ENCODE assay signal across 11 cellular contexts in the genomic region with DNA sequence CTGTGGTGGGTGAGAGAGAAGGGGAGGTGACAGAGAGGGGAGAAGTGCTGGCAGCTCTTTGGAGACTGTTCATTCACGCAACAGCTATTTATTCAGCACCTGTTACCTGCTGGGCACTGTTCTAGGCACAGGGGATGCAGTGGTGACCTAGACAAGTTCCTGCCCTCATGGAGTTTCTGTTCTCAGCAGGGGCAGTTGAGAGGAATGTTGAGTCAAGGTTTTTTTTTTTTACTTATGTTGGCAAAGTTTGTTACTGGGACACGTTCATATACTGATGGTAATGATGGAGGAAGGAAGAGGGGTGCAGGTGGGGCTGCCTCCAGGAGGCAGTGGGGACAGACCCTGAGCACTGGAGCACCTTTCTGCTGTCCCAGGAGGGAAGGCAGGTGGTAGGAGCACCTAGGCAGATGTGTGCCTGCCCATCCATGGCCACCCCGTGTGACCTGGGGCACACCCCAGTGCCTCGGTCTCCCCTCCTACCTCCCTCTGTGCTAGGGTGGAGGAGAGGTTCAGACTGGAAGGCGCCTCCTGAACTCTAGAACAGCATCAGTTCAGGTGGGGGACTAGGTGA. TPM values are rescaled to one million over a fixed set of nuclear protein-coding genes. Genes with fewer than 3 reads are reported as not detected.
DNase-seq lines count a peak whose midpoint lies in the region; ATAC-seq and TF ChIP-seq lines count a peak whose summit lies in the region.
"Had no signal": no experiment of that assay in that cellular context is flagged by ENCODE, and none has a peak within 500 bp of the region (broad histone marks: within the 10 kb centered on the region; RNA-seq: fewer than 3 reads in every experiment).

No MANE protein-coding gene starts in this region.

- H3K9me3 Mint-ChIP-seq in Caco-2 (ENCODE audit: unreplicated experiment) (no peaks in the 10 kb centered on the region), HFFc6 (peaks cover 7% of the 10 kb centered on the region; the same call in 1 of the 2 replicates), osteocyte (ENCODE audit: unreplicated experiment) (no peaks in the 10 kb centered on the region)

- POLR2A ChIA-PET in Caco-2 (lab: Charles Lee): no interaction called here

- H3K27me3 ChIP-seq in Caco-2 (replicated peaks; ENCODE audit: control insufficient read depth, insufficient read depth, low read length) (no peaks in the 10 kb centered on the region), body of pancreas (no peaks in the 10 kb centered on the region)

- DNase-seq in Caco-2: no peak
- DNase-seq in HFFc6: peak; percentile 19
- no peak for DNase-seq in body of pancreas
- no peak for DNase-seq in osteocyte (ENCODE audit: extremely low spot score, unreplicated experiment)
- no peak for DNase-seq in activated CD8-positive, alpha-beta memory T cell treated with anti-CD3 and anti-CD28 coated beads for 24 hours
- no peak for DNase-seq in NCI-H2227 (lab: John Stamatoyannopoulos, UW; ENCODE audit: unreplicated experiment)
- DNase-seq in NCI-H510A treated with DMSO at 0.1 percent for 48 hours (lab: John Stamatoyannopoulos, UW): no peak
- DNase-seq: DMS153; effector CD8-positive, alpha-beta T cell; NCI-H2171 treated with DMSO at 0.1 percent for 48 hours had no signal

- no peak overlapping the region for H3K4me3 Mint-ChIP-seq in Caco-2 (ENCODE audit: unreplicated experiment)
- H3K4me3 Mint-ChIP-seq in HFFc6: peak overlapping the region; percentile 71
- H3K4me3 Mint-ChIP-seq in osteocyte (ENCODE audit: unreplicated experiment): no peak overlapping the region

- H3K4me1 Mint-ChIP-seq in Caco-2 (ENCODE audit: low read depth, unreplicated experiment) (peaks cover 29% of the 10 kb centered on the region), HFFc6 (ENCODE audit: low read depth) (peaks cover 64% of the 10 kb centered on the region), osteocyte (ENCODE audit: unreplicated experiment) (peaks cover 61% of the 10 kb centered on the region)

- peak overlapping the region; percentile 32 to 66 (median 50) for H3K27ac ChIP-seq in body of pancreas

- H3K27ac Mint-ChIP-seq in Caco-2 (ENCODE audit: unreplicated experiment) (peak overlapping the region; percentile 32), HFFc6 (peak overlapping the region; percentile 94), osteocyte (ENCODE audit: unreplicated experiment) (peak overlapping the region; percentile 63)

- BruUV-seq in Caco-2 (replicated peaks; lab: Mats Ljungman, UMichigan): no TSS peak

- CTCF ChIA-PET in Caco-2 (lab: Charles Lee): no interaction called here

- H3K36me3 ChIP-seq in Caco-2 (ENCODE audit: control insufficient read depth, insufficient read depth, low read length): no peaks in the 10 kb centered on the region
- H3K36me3 ChIP-seq in body of pancreas (replicated peaks in 1 of 2; ENCODE audit: insufficient read depth in 1 of 2, low read depth in 2 of 2): peaks cover 0 to 3% of the 10 kb centered on the region in 2 donors

- ATAC-seq in body of pancreas (no peak), HG03439 (IDR thresholded peaks at IDR 0.05; ENCODE audit: unreplicated experiment) (no peak)

- H3K36me3 Mint-ChIP-seq in Caco-2 (ENCODE audit: insufficient read depth, unreplicated experiment): peaks cover 56% of the 10 kb centered on the region
- H3K36me3 Mint-ChIP-seq in HFFc6 (ENCODE audit: low read depth): peaks cover 43% of the 10 kb centered on the region
- peaks cover 28% of the 10 kb centered on the region for H3K36me3 Mint-ChIP-seq in osteocyte (ENCODE audit: unreplicated experiment)

- no peaks in the 10 kb centered on the region for H3K9me3 ChIP-seq in Caco-2
- no peaks in the 10 kb centered on the region for H3K9me3 ChIP-seq in body of pancreas

- TF ChIP-seq CTCF in Caco-2 (IDR thresholded peaks at IDR 0.05; ENCODE audit: insufficient read depth in 1 of 2, low read depth in 1 of 2, low read length in 1 of 2, severe bottlenecking in 1 of 2, unreplicated experiment in 1 of 2) (no peak), HFFc6 (IDR thresholded peaks at IDR 0.05) (no peak), body of pancreas (IDR thresholded peaks at IDR 0.05) (no peak), osteocyte (IDR thresholded peaks at IDR 0.05) (no peak)

- no peak overlapping the region for H3K4me3 ChIP-seq in Caco-2 (ENCODE audit: low read depth, low read length)
- no peak overlapping the region for H3K4me3 ChIP-seq in body of pancreas

- no peaks in the 10 kb centered on the region for H3K27me3 Mint-ChIP-seq in Caco-2 (ENCODE audit: insufficient read depth, unreplicated experiment)
- H3K27me3 Mint-ChIP-seq in HFFc6 (ENCODE audit: insufficient read depth): peaks cover 10% of the 10 kb centered on the region
- H3K27me3 Mint-ChIP-seq in osteocyte (ENCODE audit: unreplicated experiment): no peaks in the 10 kb centered on the region

- 88 to 91% methylated on average over 4 to 5 of the region's 5 CpGs for WGBS in body of pancreas, 2 donors

- no peak for TF ChIP-seq POLR2A in body of pancreas (IDR thresholded peaks at IDR 0.05)

- intact Hi-C loops in Caco-2 (cut with micrococcal nuclease; ENCODE audit: unreplicated experiment): no loop called here
- intact Hi-C loops in body of pancreas (cut with DNase I): no loop called here

- H3K4me1 ChIP-seq in Caco-2 (peaks cover 24% of the 10 kb centered on the region), body of pancreas (peaks cover 51% of the 10 kb centered on the region)

RNA-seq across cellular contexts. Expression of gene SLC25A51, which starts 49.4 kb away (rescaled TPM):
- total RNA-seq in Caco-2 (2022) (29.1 and 29.3 TPM in 2 replicates), body of pancreas (10 to 100 TPM; 17.1 to 18.1 TPM), osteocyte (37.5 and 43.2 TPM in 2 replicates)
- total RNA-seq in HFFc6 (2021; fragmentation: NEBNext Ultra II Directional; extraction: Animal tissue kit (Norgen Biotek cat#: 25700)): 10 to 100 TPM; 29.1 to 35.0 (median 32.9) TPM

Comparison
In these comparisons a context has a peak if more than half of its experiments do, and no peak if none do; other contexts are left out.
1. H3K27ac Mint-ChIP-seq: peak in every context shown above with its lines; median percentile 94 in HFFc6; 63 in osteocyte; 32 in Caco-2.